2 cellular contexts compared by ENCODE assay signal in the genomic region with DNA sequence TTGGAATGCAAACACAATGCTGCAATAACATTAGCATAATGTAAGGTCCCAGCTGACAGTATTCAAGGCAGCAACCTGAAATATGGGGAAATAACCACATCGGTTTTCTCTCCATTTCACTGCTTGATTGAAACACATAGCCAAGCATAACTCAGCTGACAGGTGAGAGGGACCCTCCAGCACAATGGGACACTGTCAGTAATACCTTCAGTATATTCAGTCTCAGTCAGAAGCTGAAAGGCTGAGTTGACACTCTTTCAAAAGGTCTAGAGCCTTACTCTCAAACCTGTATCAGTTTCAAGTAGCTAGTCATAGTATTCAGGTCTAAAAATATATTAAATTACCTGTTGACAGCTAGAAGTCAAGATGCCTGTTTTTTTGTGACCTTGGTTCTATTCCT.
TF ChIP-seq lines count a peak whose summit lies in the region.

No MANE protein-coding gene starts in this region.

TF ChIP-seq in GM23338, 12 proteins besides CTCF, POLR2A, EP300 and RAD21:
- TF ChIP-seq CREB1 (CRISPR knock-in tag; IDR thresholded peaks at IDR 0.05; ENCODE audit: low read depth) (no peak), NANOG (IDR thresholded peaks at IDR 0.05; ENCODE audit: borderline replicate concordance) (peak; percentile 21; the same call in 1 of the 2 replicates), JUNB (IDR thresholded peaks at IDR 0.05; ENCODE audit: unreplicated experiment) (no peak), POLR2AphosphoS5 (IDR thresholded peaks at IDR 0.05; ENCODE audit: low read depth) (no peak), STAT1 (IDR thresholded peaks at IDR 0.05; ENCODE audit: unreplicated experiment) (no peak)

TF ChIP-seq in IMR-90, 13 proteins besides CTCF, POLR2A, EP300 and RAD21:
- no peak for TF ChIP-seq CEBPB (IDR thresholded peaks at IDR 0.05; ENCODE audit: low read depth, low read length)
- TF ChIP-seq FOS (IDR thresholded peaks at IDR 0.05; ENCODE audit: low read depth, low read length) = no peak
- no peak for TF ChIP-seq NFE2L2 (IDR thresholded peaks at IDR 0.05; ENCODE audit: low read depth, low read length)
- TF ChIP-seq MAFK (IDR thresholded peaks at IDR 0.05; ENCODE audit: low read depth, low read length) = no peak
- no peak for TF ChIP-seq MAZ (IDR thresholded peaks at IDR 0.05; ENCODE audit: borderline replicate concordance, low read depth, low read length)
- TF ChIP-seq RCOR1 (IDR thresholded peaks at IDR 0.05; ENCODE audit: insufficient replicate concordance, low read length) = no peak
- TF ChIP-seq SMC3 (IDR thresholded peaks at IDR 0.05; ENCODE audit: low read depth, low read length) = no peak
- TF ChIP-seq, protein P1, sequence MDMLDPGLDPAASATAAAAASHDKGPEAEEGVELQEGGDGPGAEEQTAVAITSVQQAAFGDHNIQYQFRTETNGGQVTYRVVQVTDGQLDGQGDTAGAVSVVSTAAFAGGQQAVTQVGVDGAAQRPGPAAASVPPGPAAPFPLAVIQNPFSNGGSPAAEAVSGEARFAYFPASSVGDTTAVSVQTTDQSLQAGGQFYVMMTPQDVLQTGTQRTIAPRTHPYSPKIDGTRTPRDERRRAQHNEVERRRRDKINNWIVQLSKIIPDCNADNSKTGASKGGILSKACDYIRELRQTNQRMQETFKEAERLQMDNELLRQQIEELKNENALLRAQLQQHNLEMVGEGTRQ (IDR thresholded peaks at IDR 0.05; ENCODE audit: low read depth, low read length) = no peak
- TF ChIP-seq CHD1 (IDR thresholded peaks at IDR 0.05; ENCODE audit: low read depth, low read length) = no peak
- no peak for TF ChIP-seq MXI1 (IDR thresholded peaks at IDR 0.05; ENCODE audit: borderline replicate concordance, low read depth, low read length)
- no peak for TF ChIP-seq ELK1 (IDR thresholded peaks at IDR 0.05; ENCODE audit: borderline replicate concordance, low read depth, low read length)
